35 cellular contexts compared by ENCODE assay signal in genomic region chr13:106967391-106967790, GRCh38.
"Had no signal": no experiment of that assay in that cellular context is flagged by ENCODE, and none has a peak within 500 bp of the region (broad histone marks: within the 10 kb centered on the region; RNA-seq: fewer than 3 reads in every experiment).

No MANE protein-coding gene starts in this region.

- H3K9ac ChIP-seq: KMS-11 had no signal

- H3K9me3 ChIP-seq: MG63 had no signal

- H3K4me2 ChIP-seq: KMS-11 had no signal

- H3K27me3 ChIP-seq: MG63 had no signal

- H3K27ac ChIP-seq: KMS-11 had no signal

- H3K4me3 ChIP-seq: MG63 had no signal

- DNase-seq: Karpas-422, Kasumi-1, KG1, MG63, MM.1S, MV-4-11, NCI-H1048, NCI-H1092, NCI-H1092 treated with DMSO at 0.1 percent for 48 hours, NCI-H1105, NCI-H1105 treated with DMSO at 0.1 percent for 48 hours, NCI-H1417, NCI-H1417 treated with DMSO at 0.1 percent for 48 hours, NCI-H1436, NCI-H1436 treated with DMSO at 0.1 percent for 48 hours, NCI-H146, NCI-H1694, NCI-H1694 treated with DMSO at 0.1 percent for 48 hours, NCI-H187, NCI-H187 treated with DMSO at 0.1 percent for 48 hours, NCI-H1930, NCI-H2029, NCI-H2029 treated with DMSO at 0.1 percent for 48 hours, NCI-H2081, NCI-H2081 treated with DMSO at 0.1 percent for 48 hours, NCI-H2107, NCI-H2171, NCI-H2171 treated with DMSO at 0.1 percent for 48 hours, NCI-H2227 treated with DMSO at 0.1 percent for 48 hours, NCI-H226, NCI-H345, NCI-H446, NCI-H446 treated with DMSO at 0.1 percent for 48 hours, NCI-H510A had no signal

- H3K36me3 ChIP-seq: MG63 had no signal
